In the genomic region with DNA sequence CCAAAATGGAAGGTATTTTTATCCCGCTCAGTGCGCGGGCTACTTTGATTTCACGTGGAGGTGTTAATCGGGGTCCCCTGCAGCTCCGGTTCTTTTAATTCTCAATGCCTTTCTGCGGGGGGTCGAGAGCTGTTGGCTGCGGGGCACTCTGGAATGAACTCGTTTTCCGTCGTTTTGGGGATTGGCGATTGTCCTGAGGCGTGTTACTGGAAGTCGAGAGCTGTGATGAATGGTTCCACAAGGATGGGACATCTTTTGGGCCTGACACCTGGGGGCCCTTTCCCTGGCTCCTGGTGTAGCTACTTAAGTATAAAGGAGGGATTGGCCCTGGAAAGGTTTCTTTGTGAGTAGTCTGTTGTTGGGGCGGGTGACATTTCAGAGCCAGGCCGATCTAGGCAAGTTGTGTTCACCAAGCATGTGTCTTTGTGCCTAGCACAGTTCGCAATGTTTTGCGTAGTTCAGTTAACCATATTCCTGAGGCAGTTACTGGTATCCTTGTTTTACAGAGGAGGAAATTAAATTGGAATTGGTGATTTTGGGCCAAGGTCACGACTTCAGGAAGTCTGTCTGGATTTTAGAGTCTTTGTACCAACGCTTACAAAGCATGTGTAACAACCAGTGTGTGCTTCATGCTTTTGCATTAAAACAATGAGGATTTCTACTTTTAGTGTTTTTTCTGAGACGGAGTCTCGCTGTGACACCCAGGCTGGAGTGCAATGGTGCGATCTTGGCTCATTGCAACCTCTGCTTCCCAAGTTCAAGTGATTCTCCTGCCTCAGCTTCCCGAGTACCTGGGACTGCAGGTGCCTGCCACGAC, we compare ENCODE assay signal across 8 cellular contexts. TPM values are rescaled to one million over a fixed set of nuclear protein-coding genes. Genes with fewer than 3 reads are reported as not detected.
DNase-seq lines count a peak whose midpoint lies in the region; ATAC-seq and TF ChIP-seq lines count a peak whose summit lies in the region.

No MANE protein-coding gene starts in this region.

- H3K27me3 ChIP-seq in ascending aorta (no peaks in the 10 kb centered on the region), lower lobe of right lung (ENCODE audit: low read depth) (no peaks in the 10 kb centered on the region), aorta (ENCODE audit: control insufficient read depth in 1 of 2, insufficient read depth in 2 of 2, low read length in 1 of 2) (no peaks in the 10 kb centered on the region)

- DNase-seq in stimulated activated CD4-positive, alpha-beta T cell treated with anti-CD3 and anti-CD28 coated beads, Interleukin-15, amount 100 ng/mL, for 24 hours: peak; percentile 51
- no peak for DNase-seq in stimulated activated CD4-positive, alpha-beta T cell treated with anti-CD3 and anti-CD28 coated beads, Interleukin-1b, Interleukin-23, amount 100 ng/mL, for 48 hours
- no peak for DNase-seq in ascending aorta (ENCODE audit: low spot score in 2 of 2)
- DNase-seq in lower lobe of right lung: no peak
- DNase-seq in aorta: no peak
- DNase-seq in GOT3 (lab: John Stamatoyannopoulos, UW): no peak
- no peak for DNase-seq in hippocampal formation (lab: John Stamatoyannopoulos, UW)

- ATAC-seq in lower lobe of right lung (peak in 1 of 2 donors; percentile 1), aorta (ENCODE audit: low FRiP score) (no peak), GM19463 (IDR thresholded peaks at IDR 0.05; ENCODE audit: unreplicated experiment) (no peak)

- H3K27ac ChIP-seq in ascending aorta (peak overlapping the region; percentile 73 to 83), lower lobe of right lung (peak overlapping the region; percentile 94), aorta (ENCODE audit: low read depth in 1 of 2, low read length in 2 of 2) (peak overlapping the region in 1 of 2 donors; percentile 62)

- H3K4me1 ChIP-seq in ascending aorta (peaks cover 10 to 20% of the 10 kb centered on the region in 2 donors), lower lobe of right lung (peaks cover 30% of the 10 kb centered on the region), aorta (ENCODE audit: control insufficient read depth in 1 of 2, insufficient read depth in 2 of 2, low read length in 2 of 2) (no peaks in the 10 kb centered on the region)

- intact Hi-C loops in ascending aorta (cut with DNase I): no loop called here
- intact Hi-C loops in lower lobe of right lung (cut with DNase I): no loop called here
- intact Hi-C loops in aorta (cut with DNase I): no loop called here

- peak overlapping the region; percentile 57 to 97 for H3K4me3 ChIP-seq in ascending aorta
- peak overlapping the region; percentile 99 for H3K4me3 ChIP-seq in lower lobe of right lung
- H3K4me3 ChIP-seq in aorta (ENCODE audit: low read length in 2 of 2): peak overlapping the region; percentile 61 to 70

- H3K36me3 ChIP-seq in ascending aorta (peaks cover 32 to 43% of the 10 kb centered on the region in 2 donors), lower lobe of right lung (peaks cover 53% of the 10 kb centered on the region), aorta (ENCODE audit: control insufficient read depth in 1 of 2, insufficient read depth in 2 of 2, low read length in 1 of 2) (peaks cover 0 to 11% of the 10 kb centered on the region in 2 donors)

- 1% methylated on average over 26 of the region's 26 CpGs for WGBS in aorta, 2 donors

- TF ChIP-seq CTCF in ascending aorta (IDR thresholded peaks at IDR 0.05) (no peak), lower lobe of right lung (IDR thresholded peaks at IDR 0.05) (no peak)

- no peaks in the 10 kb centered on the region for H3K9me3 ChIP-seq in ascending aorta
- H3K9me3 ChIP-seq in lower lobe of right lung: no peaks in the 10 kb centered on the region
- H3K9me3 ChIP-seq in aorta (ENCODE audit: control insufficient read depth, low read length): no peaks in the 10 kb centered on the region

RNA-seq across cellular contexts. Expression of a gene that starts 0.8 kb away (rescaled TPM):
- total RNA-seq in ascending aorta: 2,737 TPM
- total RNA-seq in lower lobe of right lung: 1,820 TPM
- 1,000 to 10,000 TPM; 1,716 to 1,917 TPM for total RNA-seq in aorta
- polyA plus RNA-seq in aorta: 1,000 to 10,000 TPM; 3,431 to 4,797 TPM

RNA-seq across cellular contexts. Expression of a gene that starts 8.0 kb away (rescaled TPM):
- 3,554 TPM for total RNA-seq in ascending aorta
- total RNA-seq in lower lobe of right lung: 1,649 TPM
- total RNA-seq in aorta: 1,000 to 10,000 TPM; 1,366 to 1,509 TPM
- polyA plus RNA-seq in aorta: 1,000 to 10,000 TPM; 4,943 to 7,722 TPM

RNA-seq across cellular contexts. Expression of a gene that starts 14.2 kb away (rescaled TPM):
- total RNA-seq in ascending aorta (37.3 TPM), lower lobe of right lung (12.8 TPM), aorta (10 to 100 TPM in 1 of 2 donors, 1 to 10 TPM in 1; 6.3 to 17.6 TPM)
- polyA plus RNA-seq in aorta: 10 to 100 TPM; 15.9 to 36.0 TPM

RNA-seq across cellular contexts. Expression of a gene that starts 24.2 kb away (rescaled TPM):
- total RNA-seq in ascending aorta (264 TPM), lower lobe of right lung (385 TPM), aorta (100 to 1,000 TPM; 204 to 287 TPM)
- 100 to 1,000 TPM; 146 to 162 TPM for polyA plus RNA-seq in aorta

RNA-seq across cellular contexts. Expression of a gene that starts 35.2 kb away (rescaled TPM):
- 27.9 TPM for total RNA-seq in ascending aorta
- 33.7 TPM for total RNA-seq in lower lobe of right lung
- total RNA-seq in aorta: 10 to 100 TPM; 17.1 to 23.7 TPM
- polyA plus RNA-seq in aorta: 10 to 100 TPM in 1 of 2 donors, 1 to 10 TPM in 1; 4.8 to 62.4 TPM
